In the genomic region with DNA sequence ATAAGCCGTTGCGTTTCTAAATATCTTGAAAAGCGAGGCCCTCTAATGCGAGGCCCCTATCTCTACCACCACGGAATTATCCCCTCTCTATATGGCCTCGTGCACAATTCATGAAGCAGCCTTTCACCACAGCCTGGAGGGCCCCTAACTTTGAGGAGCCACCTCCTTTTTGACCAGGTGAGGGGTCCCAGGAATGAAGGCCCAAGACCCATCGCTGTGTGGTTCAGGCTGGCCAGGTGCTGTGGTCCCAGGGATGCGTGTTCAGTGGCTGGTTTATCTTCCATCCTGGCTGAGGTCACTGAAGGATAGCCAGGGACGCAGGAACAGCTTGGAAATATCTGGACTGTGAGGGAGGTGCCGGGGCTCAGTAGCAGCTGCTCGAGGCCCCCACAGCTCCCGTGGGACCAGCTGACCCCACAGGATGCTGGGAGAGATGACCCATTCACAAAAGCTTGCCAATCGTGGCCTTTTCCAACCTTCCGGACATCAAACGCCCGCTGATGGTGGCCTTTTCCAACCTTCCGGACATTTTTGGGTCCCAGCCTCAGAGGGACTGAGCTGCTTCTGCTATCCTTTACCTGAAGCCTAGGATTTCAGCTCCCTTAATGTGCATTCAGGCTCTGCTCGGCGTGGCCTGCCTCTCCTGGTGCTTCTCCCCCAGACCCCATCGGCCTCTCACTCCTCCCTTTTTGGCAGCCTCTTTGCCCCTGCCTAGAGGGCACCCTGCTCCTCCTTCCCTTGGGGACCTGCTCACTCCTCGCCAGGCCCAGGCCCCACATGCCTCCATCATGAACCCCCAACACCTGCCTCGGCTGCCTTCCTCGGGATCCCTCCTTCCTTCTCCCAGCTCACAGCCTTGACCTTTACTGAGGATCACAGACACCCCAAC, we compare ENCODE assay signal across 18 cellular contexts.
DNase-seq lines count a peak whose midpoint lies in the region; ATAC-seq and TF ChIP-seq lines count a peak whose summit lies in the region.
"Had no signal": no experiment of that assay in that cellular context is flagged by ENCODE, and none has a peak within 500 bp of the region (broad histone marks: within the 10 kb centered on the region; RNA-seq: fewer than 3 reads in every experiment).

No MANE protein-coding gene starts in this region.

- intact Hi-C loops in left ventricle myocardium inferior (cut with micrococcal nuclease), result no loop called here

- H3K27me3 Mint-ChIP-seq in GM23338 (ENCODE audit: insufficient read depth, low read depth, poor library complexity), result peaks cover 9% of the 10 kb centered on the region
- H3K27me3 Mint-ChIP-seq: CD8-positive, alpha-beta memory T cell had no signal

- no peak for TF ChIP-seq CTCF in GM23338 (conservative IDR thresholded peaks at IDR 0.05; ENCODE audit: low read depth in 2 of 2)
- no peak for TF ChIP-seq CTCF in left ventricle myocardium inferior (IDR thresholded peaks at IDR 0.05; ENCODE audit: borderline replicate concordance)
- no peak for TF ChIP-seq CTCF in osteoblast (IDR thresholded peaks at IDR 0.05; ENCODE audit: extremely low read depth, low read depth, low read length)

- H2AFZ ChIP-seq in GM23338 (no peak overlapping the region), osteoblast (ENCODE audit: low read length) (no peak overlapping the region)

- peaks cover 3% of the 10 kb centered on the region; the same call in 1 of the 3 replicates for H3K36me3 Mint-ChIP-seq in GM23338 (ENCODE audit: low read depth)
- H3K36me3 Mint-ChIP-seq: CD8-positive, alpha-beta memory T cell had no signal

- ATAC-seq in GM23338 (no peak), HG03378 (IDR thresholded peaks at IDR 0.05; ENCODE audit: unreplicated experiment) (no peak), HG03039 (IDR thresholded peaks at IDR 0.05; ENCODE audit: unreplicated experiment) (no peak)
- ATAC-seq: Panc1 had no signal

- 0 out of 2 replicates have a peak, but pooled peaks cover 2% of the 10 kb centered on the region for H3K4me1 ChIP-seq in GM23338 (ENCODE audit: insufficient read depth)
- peaks cover 5% of the 10 kb centered on the region for H3K4me1 ChIP-seq in left ventricle myocardium inferior
- H3K4me1 ChIP-seq in osteoblast (ENCODE audit: insufficient read depth, low read length), result peaks cover 7% of the 10 kb centered on the region

- peak overlapping the region; percentile 32; the same call in 1 of the 2 replicates for H3K27ac ChIP-seq in GM23338 (ENCODE audit: low read depth)
- peak overlapping the region; percentile 13 for H3K27ac ChIP-seq in KOPT-K1 (ENCODE audit: low read depth, low read length, poor library complexity, severe bottlenecking)
- no peak overlapping the region for H3K27ac ChIP-seq in left ventricle myocardium inferior (replicated peaks)
- H3K27ac ChIP-seq in osteoblast (ENCODE audit: low read depth, low read length), result no peak overlapping the region

- H3K4me1 Mint-ChIP-seq in GM23338, result peaks cover 6% of the 10 kb centered on the region
- H3K4me1 Mint-ChIP-seq: CD8-positive, alpha-beta memory T cell had no signal

- H3K4me3 ChIP-seq in GM23338 (no peak overlapping the region), left ventricle myocardium inferior (no peak overlapping the region), osteoblast (ENCODE audit: insufficient read depth, low read length) (no peak overlapping the region)

- no peaks in the 10 kb centered on the region for H3K36me3 ChIP-seq in GM23338 (ENCODE audit: insufficient read depth)
- no peaks in the 10 kb centered on the region for H3K36me3 ChIP-seq in KOPT-K1 (ENCODE audit: insufficient read depth, low read length)
- H3K36me3 ChIP-seq in left ventricle myocardium inferior, result no peaks in the 10 kb centered on the region
- H3K36me3 ChIP-seq in osteoblast (ENCODE audit: insufficient read depth, low read length), result no peaks in the 10 kb centered on the region
- H3K36me3 ChIP-seq: BE2C had no signal

- no peak overlapping the region for H3K27ac Mint-ChIP-seq in GM23338
- H3K27ac Mint-ChIP-seq: HFFc6 had no signal

- H3K27me3 ChIP-seq in GM23338 (ENCODE audit: insufficient read depth) (no peaks in the 10 kb centered on the region), left ventricle myocardium inferior (ENCODE audit: low read depth) (no peaks in the 10 kb centered on the region), osteoblast (ENCODE audit: insufficient read depth, low read length) (no peaks in the 10 kb centered on the region)
- H3K27me3 ChIP-seq: BE2C had no signal

- H3K79me2 ChIP-seq in GM23338 (replicated peaks; ENCODE audit: insufficient read depth) (no peaks in the 10 kb centered on the region), osteoblast (ENCODE audit: insufficient read depth, low read length) (no peaks in the 10 kb centered on the region)

- no peaks in the 10 kb centered on the region for H3K9me2 ChIP-seq in GM23338 (ENCODE audit: insufficient read depth)

- H3K4me3 Mint-ChIP-seq in GM23338, result no peak overlapping the region
- H3K4me3 Mint-ChIP-seq: CD8-positive, alpha-beta memory T cell; HFFc6 had no signal

- H3K4me2 ChIP-seq in GM23338 (no peak overlapping the region), osteoblast (ENCODE audit: insufficient read depth, low read length) (no peak overlapping the region)

- H4K20me1 ChIP-seq in GM23338 (replicated peaks; ENCODE audit: insufficient read depth) (no peaks in the 10 kb centered on the region), osteoblast (ENCODE audit: insufficient read depth, low read length) (no peaks in the 10 kb centered on the region)

- no peaks in the 10 kb centered on the region for H3F3A ChIP-seq in GM23338 (replicated peaks; ENCODE audit: low read depth)

- DNase-seq in GM23338 (ENCODE audit: low spot score) (no peak), left ventricle myocardium inferior (peak; percentile 53), osteoblast (ENCODE audit: insufficient read length, low spot score, missing footprints) (peak; percentile 42), NCI-H446 treated with DMSO at 0.1 percent for 48 hours (lab: John Stamatoyannopoulos, UW) (no peak)
- DNase-seq: BE2C; CD8-positive, alpha-beta memory T cell; GF-D8; HFFc6; Karpas-422; NCI-H1105 treated with DMSO at 0.1 percent for 48 hours; NCI-H187; NCI-H446; NCI-H748 treated with DMSO at 0.1 percent for 48 hours; SIG-M5 had no signal

- peaks cover 5% of the 10 kb centered on the region for H3K9me3 ChIP-seq in KOPT-K1 (ENCODE audit: insufficient read depth, low read length, poor library complexity, severe bottlenecking)
- H3K9me3 ChIP-seq in left ventricle myocardium inferior (replicated peaks), result no peaks in the 10 kb centered on the region
- H3K9me3 ChIP-seq in osteoblast (ENCODE audit: low read depth, low read length), result no peaks in the 10 kb centered on the region
- H3K9me3 ChIP-seq: BE2C had no signal

- H3K9me3 Mint-ChIP-seq in GM23338, result no peaks in the 10 kb centered on the region; the same call in 2 of the 3 replicates
- H3K9me3 Mint-ChIP-seq: HFFc6 had no signal

Comparison
In these comparisons a context has a peak if more than half of its experiments do, and no peak if none do; other contexts are left out.
1. DNase-seq: peak in left ventricle myocardium inferior (single experiment) and osteoblast (single experiment); none in GM23338 (single experiment) and NCI-H446 treated with DMSO at 0.1 percent for 48 hours (single experiment).
2. H3K27ac ChIP-seq: peak in GM23338 (single experiment) and KOPT-K1 (single experiment); none in left ventricle myocardium inferior (single experiment) and osteoblast (single experiment).